Comparison of ENCODE assay signal across 22 cellular contexts in genomic region chr4:87451537-87451936, GRCh38. TPM values are rescaled to one million over a fixed set of nuclear protein-coding genes. Genes with fewer than 3 reads are reported as not detected.
A peak's percentile ranks its signal among the peaks of the same experiment; 100 is the strongest.
DNase-seq lines count a peak whose midpoint lies in the region; ATAC-seq and TF ChIP-seq lines count a peak whose summit lies in the region.
"Had no signal": no experiment of that assay in that cellular context is flagged by ENCODE, and none has a peak within 500 bp of the region (broad histone marks: within the 10 kb centered on the region; RNA-seq: fewer than 3 reads in every experiment).

No MANE protein-coding gene starts in this region.

- no peaks in the 10 kb centered on the region for H3K27me3 Mint-ChIP-seq in mesothelial cell of epicardium (ENCODE audit: low read depth)
- H3K27me3 Mint-ChIP-seq: activated CD4-positive, alpha-beta T cell treated with anti-CD3 and anti-CD28 coated beads, Interleukin-2, amount 10 ng/mL, durations not matched to agents 7 days and 5 days; activated CD8-positive, alpha-beta memory T cell treated with anti-CD3 and anti-CD28 coated beads, Interleukin-2, amount 10 ng/mL, durations not matched to agents 7 days and 5 days; activated naive CD8-positive, alpha-beta T cell treated with anti-CD3 and anti-CD28 coated beads for 36 hours; central memory CD8-positive, alpha-beta T cell; naive thymus-derived CD4-positive, alpha-beta T cell had no signal

- no peaks in the 10 kb centered on the region for H3K4me1 Mint-ChIP-seq in mesothelial cell of epicardium
- H3K4me1 Mint-ChIP-seq: activated CD4-positive, alpha-beta T cell treated with anti-CD3 and anti-CD28 coated beads, Interleukin-2, amount 10 ng/mL, durations not matched to agents 7 days and 5 days; activated CD8-positive, alpha-beta memory T cell treated with anti-CD3 and anti-CD28 coated beads, Interleukin-2, amount 10 ng/mL, durations not matched to agents 7 days and 5 days; activated naive CD8-positive, alpha-beta T cell treated with anti-CD3 and anti-CD28 coated beads for 36 hours; central memory CD8-positive, alpha-beta T cell had no signal

- peak; percentile 9 for TF ChIP-seq CTCF in HFF-Myc (IDR thresholded peaks at IDR 0.05; ENCODE audit: low read depth, low read length, missing control alignments)
- peak; percentile 33 for TF ChIP-seq CTCF in choroid plexus epithelial cell (conservative IDR thresholded peaks at IDR 0.05; ENCODE audit: low read depth, low read length)
- TF ChIP-seq CTCF in mesothelial cell of epicardium (IDR thresholded peaks at IDR 0.05; ENCODE audit: unreplicated experiment), result peak; percentile 10

- H3K4me3 Mint-ChIP-seq in mesothelial cell of epicardium, result no peak overlapping the region
- H3K4me3 Mint-ChIP-seq: activated CD4-positive, alpha-beta T cell treated with anti-CD3 and anti-CD28 coated beads, Interleukin-2, amount 10 ng/mL, durations not matched to agents 7 days and 5 days; activated CD8-positive, alpha-beta memory T cell treated with anti-CD3 and anti-CD28 coated beads, Interleukin-2, amount 10 ng/mL, durations not matched to agents 7 days and 5 days; activated naive CD8-positive, alpha-beta T cell treated with anti-CD3 and anti-CD28 coated beads for 36 hours; central memory CD8-positive, alpha-beta T cell; naive thymus-derived CD4-positive, alpha-beta T cell had no signal

- peak; percentile 0 for DNase-seq in DMS114 treated with DMSO at 0.1 percent for 48 hours (lab: John Stamatoyannopoulos, UW; ENCODE audit: unreplicated experiment)
- DNase-seq in HFF-Myc (ENCODE audit: extremely low read depth, low read depth), result no peak
- DNase-seq in choroid plexus epithelial cell (ENCODE audit: low read depth), result no peak
- DNase-seq in mesothelial cell of epicardium (ENCODE audit: low spot score in 2 of 2, unreplicated experiment in 2 of 2), result no peak
- DNase-seq in NCI-H748 treated with DMSO at 0.1 percent for 48 hours (lab: John Stamatoyannopoulos, UW), result no peak
- no peak for DNase-seq in stimulated activated naive CD8-positive, alpha-beta T cell treated with anti-CD3 and anti-CD28 coated beads, Interleukin-15, Interleukin-2, amounts not matched to agents 100 U/mL and 50 U/mL, for 24 hours
- no peak for DNase-seq in NCI-H82 (lab: John Stamatoyannopoulos, UW)
- DNase-seq: activated CD4-positive, alpha-beta T cell treated with anti-CD3 and anti-CD28 coated beads, Interleukin-2, amount 10 ng/mL, durations not matched to agents 7 days and 5 days; activated CD8-positive, alpha-beta memory T cell treated with anti-CD3 and anti-CD28 coated beads, Interleukin-2, amount 10 ng/mL, durations not matched to agents 7 days and 5 days; activated naive CD8-positive, alpha-beta T cell treated with anti-CD3 and anti-CD28 coated beads for 36 hours; kidney glomerular epithelial cell; naive thymus-derived CD4-positive, alpha-beta T cell; NCI-H1105 treated with DMSO at 0.1 percent for 48 hours; NCI-H2107; NK-92 treated with Interleukin-12 subunit alpha and Interleukin-12 subunit beta, amount 100 ng/mL, for 24 hours; pancreas; RPMI8226; sigmoid colon; substantia nigra; WERI-Rb-1 had no signal

- H3K9me3 Mint-ChIP-seq in mesothelial cell of epicardium, result no peaks in the 10 kb centered on the region
- H3K9me3 Mint-ChIP-seq: activated CD4-positive, alpha-beta T cell treated with anti-CD3 and anti-CD28 coated beads, Interleukin-2, amount 10 ng/mL, durations not matched to agents 7 days and 5 days; activated naive CD8-positive, alpha-beta T cell treated with anti-CD3 and anti-CD28 coated beads for 36 hours; central memory CD8-positive, alpha-beta T cell; naive thymus-derived CD4-positive, alpha-beta T cell had no signal

- H3K4me3 ChIP-seq in HFF-Myc (replicated peaks; ENCODE audit: low read depth, low read length) (no peak overlapping the region), choroid plexus epithelial cell (ENCODE audit: low read depth, low read length) (no peak overlapping the region)
- H3K4me3 ChIP-seq: pancreas, sigmoid colon had no signal

- H3K36me3 Mint-ChIP-seq in mesothelial cell of epicardium, result peaks cover 24% of the 10 kb centered on the region

- H3K27ac Mint-ChIP-seq in mesothelial cell of epicardium, result no peak overlapping the region
- H3K27ac Mint-ChIP-seq: activated CD4-positive, alpha-beta T cell treated with anti-CD3 and anti-CD28 coated beads, Interleukin-2, amount 10 ng/mL, durations not matched to agents 7 days and 5 days; activated CD8-positive, alpha-beta memory T cell treated with anti-CD3 and anti-CD28 coated beads, Interleukin-2, amount 10 ng/mL, durations not matched to agents 7 days and 5 days; activated naive CD8-positive, alpha-beta T cell treated with anti-CD3 and anti-CD28 coated beads for 36 hours had no signal

- ATAC-seq in stimulated activated naive CD8-positive, alpha-beta T cell treated with anti-CD3 and anti-CD28 coated beads, Interleukin-15, Interleukin-2, amounts not matched to agents 100 U/mL and 50 U/mL, for 24 hours, result no peak
- ATAC-seq in GM19455 (IDR thresholded peaks at IDR 0.05; ENCODE audit: unreplicated experiment), result no peak
- ATAC-seq: activated CD8-positive, alpha-beta memory T cell treated with anti-CD3 and anti-CD28 coated beads, Interleukin-2, amount 10 ng/mL, durations not matched to agents 7 days and 5 days; naive thymus-derived CD4-positive, alpha-beta T cell; pancreas had no signal

RNA-seq across cellular contexts. Expression of gene NUDT9, which starts 29.2 kb away (rescaled TPM):
- total RNA-seq in mesothelial cell of epicardium, result 25.5 to 27.7 TPM (median 26.0 TPM) in 3 replicates
